Comparison of ENCODE assay signal across 11 cellular contexts in genomic region chr16:70725024-70725911, GRCh38. TPM values are rescaled to one million over a fixed set of nuclear protein-coding genes. Genes with fewer than 3 reads are reported as not detected.
A peak's percentile ranks its signal among the peaks of the same experiment; 100 is the strongest.
DNase-seq lines count a peak whose midpoint lies in the region; ATAC-seq and TF ChIP-seq lines count a peak whose summit lies in the region.
"Had no signal": no experiment of that assay in that cellular context is flagged by ENCODE, and none has a peak within 500 bp of the region (broad histone marks: within the 10 kb centered on the region; RNA-seq: fewer than 3 reads in every experiment).

No MANE protein-coding gene starts in this region.

- TF ChIP-seq POLR2A in gastrocnemius medialis (IDR thresholded peaks at IDR 0.05) = peak in 1 of 2 donors; percentile 13

- no peaks in the 10 kb centered on the region for H3K27me3 Mint-ChIP-seq in activated T-helper 17 cell treated with anti-CD3 and anti-CD28 coated beads, Interleukin-2, amount 50 U/mL, for 72 hours

- in situ Hi-C loops in gastrocnemius medialis (cut with MboI; ENCODE audit: low sequenced_read_pairs in 4 of 4) = no loop called here

- H3K9me3 Mint-ChIP-seq in activated T-helper 17 cell treated with anti-CD3 and anti-CD28 coated beads, Interleukin-2, amount 50 U/mL, for 72 hours = no peaks in the 10 kb centered on the region

- POLR2A ChIA-PET in HEK293 (lab: Yijun Ruan, JAX) = no interaction called here

- DNase-seq in left lung (peak in 1 of 2 donors; percentile 85), gastrocnemius medialis (peak; percentile 28 to 71)
- DNase-seq: activated gamma-delta T cell treated with Interleukin-2 at 50 U/mL for 16 hours, NCI-H2171 treated with DMSO at 0.1 percent for 48 hours had no signal

- peaks cover 5% of the 10 kb centered on the region for H3K4me1 Mint-ChIP-seq in activated T-helper 17 cell treated with anti-CD3 and anti-CD28 coated beads, Interleukin-2, amount 50 U/mL, for 72 hours

- no peak overlapping the region for H3K4me3 ChIP-seq in HEK293 (ENCODE audit: low read depth, low read length)
- no peak overlapping the region for H3K4me3 ChIP-seq in duodenal mucosa (ENCODE audit: low read depth in 1 of 2, low read length in 2 of 2)
- no peak overlapping the region for H3K4me3 ChIP-seq in left lung
- no peak overlapping the region for H3K4me3 ChIP-seq in gastrocnemius medialis

- H3K27ac Mint-ChIP-seq in activated T-helper 17 cell treated with anti-CD3 and anti-CD28 coated beads, Interleukin-2, amount 50 U/mL, for 72 hours = no peak overlapping the region

- H3K4me3 Mint-ChIP-seq in activated T-helper 17 cell treated with anti-CD3 and anti-CD28 coated beads, Interleukin-2, amount 50 U/mL, for 72 hours = no peak overlapping the region

- H3K9ac ChIP-seq in duodenal mucosa (ENCODE audit: low read depth in 1 of 2, low read length in 2 of 2) = no peak overlapping the region

- H3K27ac ChIP-seq in HEK293 (ENCODE audit: extremely low read depth, low read depth, low read length) = no peak overlapping the region
- H3K27ac ChIP-seq in duodenal mucosa (ENCODE audit: low read depth, low read length) = peak overlapping the region; percentile 75
- peak overlapping the region; percentile 70 to 90 for H3K27ac ChIP-seq in left lung
- peak overlapping the region; percentile 79 to 86 (median 80) for H3K27ac ChIP-seq in gastrocnemius medialis
- H3K27ac ChIP-seq: epithelial cell of prostate had no signal

- CTCF ChIA-PET in HEK293 (lab: Yijun Ruan, JAX) = interaction anchor here (0.6 kb wide), 2 partner anchors 10 to 561 kb away, joined by 3 to 4 read pairs; no protein-coding TSS in a partner anchor

- no peaks in the 10 kb centered on the region for H3K9me3 ChIP-seq in HEK293 (ENCODE audit: control insufficient read depth, insufficient read depth, low read depth, low read length)
- H3K9me3 ChIP-seq in duodenal mucosa (ENCODE audit: control insufficient read depth in 1 of 2, low read length in 2 of 2) = no peaks in the 10 kb centered on the region
- no peaks in the 10 kb centered on the region for H3K9me3 ChIP-seq in left lung
- H3K9me3 ChIP-seq in gastrocnemius medialis = no peaks in the 10 kb centered on the region

- no peaks in the 10 kb centered on the region for H3K27me3 ChIP-seq in duodenal mucosa (ENCODE audit: control insufficient read depth in 1 of 2, insufficient read depth in 2 of 2, low read length in 2 of 2)
- no peaks in the 10 kb centered on the region for H3K27me3 ChIP-seq in left lung
- no peaks in the 10 kb centered on the region for H3K27me3 ChIP-seq in gastrocnemius medialis

- no peaks in the 10 kb centered on the region for H3K4me1 ChIP-seq in HEK293 (ENCODE audit: control insufficient read depth, insufficient read depth, low read length)
- peaks cover 8 to 16% of the 10 kb centered on the region in 2 donors for H3K4me1 ChIP-seq in duodenal mucosa (ENCODE audit: control insufficient read depth in 1 of 2, insufficient read depth in 2 of 2, low read length in 2 of 2)
- peaks cover 23 to 27% of the 10 kb centered on the region in 2 donors for H3K4me1 ChIP-seq in left lung
- peaks cover 24 to 38% of the 10 kb centered on the region in 2 donors for H3K4me1 ChIP-seq in gastrocnemius medialis

- TF ChIP-seq CTCF in HEK293 (tag by site-specific recombination; IDR thresholded peaks at IDR 0.05) = no peak
- TF ChIP-seq CTCF in left lung (IDR thresholded peaks at IDR 0.05) = no peak
- TF ChIP-seq CTCF in gastrocnemius medialis (IDR thresholded peaks at IDR 0.05 in 4 of 5, conservative IDR thresholded peaks at IDR 0.05 in 1 of 5) = no peak

- H3K36me3 ChIP-seq in HEK293 (ENCODE audit: control insufficient read depth in 2 of 2, insufficient read depth in 1 of 2, low read length in 2 of 2) (peaks cover 0 to 9% of the 10 kb centered on the region in 2 experiments; a peak in 1 of 3 replicates), duodenal mucosa (ENCODE audit: control insufficient read depth in 1 of 2, insufficient read depth in 2 of 2, low read length in 2 of 2) (peaks cover 0 to 32% of the 10 kb centered on the region in 2 donors), left lung (peaks cover 0 to 72% of the 10 kb centered on the region in 2 donors), gastrocnemius medialis (no peaks in the 10 kb centered on the region)

- H3K36me3 Mint-ChIP-seq in activated T-helper 17 cell treated with anti-CD3 and anti-CD28 coated beads, Interleukin-2, amount 50 U/mL, for 72 hours (ENCODE audit: low read depth) = peaks cover 51% of the 10 kb centered on the region

- ATAC-seq in left lung (peak; percentile 89), gastrocnemius medialis (peak; percentile 65), GM21528 (IDR thresholded peaks at IDR 0.05; ENCODE audit: low FRiP score, unreplicated experiment) (no peak), GM21576 (IDR thresholded peaks at IDR 0.05; ENCODE audit: unreplicated experiment) (no peak), HG02870 (IDR thresholded peaks at IDR 0.05; ENCODE audit: unreplicated experiment) (no peak)
- ATAC-seq in activated T-helper 17 cell treated with anti-CD3 and anti-CD28 coated beads, Interleukin-2, amount 50 U/mL, for 72 hours (replicated peaks) = no peak

- intact Hi-C loops in left lung (cut with DNase I) (no loop called here), gastrocnemius medialis (cut with DNase I; ENCODE audit: low total_unique reads) (no loop called here)

TF ChIP-seq in HEK293, 187 proteins besides CTCF, POLR2A, EP300 and RAD21:
- TF ChIP-seq ZNF76 (tag by site-specific recombination; IDR thresholded peaks at IDR 0.05; ENCODE audit: borderline replicate concordance, low read depth) (no peak), ZNF692 (tag by site-specific recombination; IDR thresholded peaks at IDR 0.05) (0 out of 2 replicates have a peak, but pooled peaks have one; percentile 26), YY1 (tag by site-specific recombination; IDR thresholded peaks at IDR 0.05) (no peak)

RNA-seq across cellular contexts. Expression of gene MTSS2, which starts 39.4 kb away (rescaled TPM):
- total RNA-seq in left lung (10 to 100 TPM; 58.1 to 96.3 TPM), gastrocnemius medialis (100 to 1,000 TPM in 1 of 4 donors, 10 to 100 TPM in 3; 42.6 to 160 (median 93.9) TPM)
- under 1 TPM; 0.11 to 0.67 TPM for total RNA-seq in activated T-helper 17 cell treated with anti-CD3 and anti-CD28 coated beads, Interleukin-2, amount 50 U/mL, for 72 hours

Comparison
In these comparisons a context has a peak if more than half of its experiments do, and no peak if none do; other contexts are left out.
1. ATAC-seq: peak in left lung (single experiment) and gastrocnemius medialis (2 of 2); none in activated T-helper 17 cell treated with anti-CD3 and anti-CD28 coated beads, Interleukin-2, amount 50 U/mL, for 72 hours (single experiment), GM21528 (single experiment), GM21576 (single experiment) and HG02870 (single experiment).
2. RNA of gene MTSS2, which starts 39.4 kb away (total RNA-seq): 58.1 to 96.3 TPM in left lung and 42.6 to 160 TPM in gastrocnemius medialis; 0.11 to 0.67 TPM in activated T-helper 17 cell treated with anti-CD3 and anti-CD28 coated beads, Interleukin-2, amount 50 U/mL, for 72 hours; every median in the first group is over 10 times any median in the second.